ENCODE assay signal across 2 cellular contexts in genomic region chr2:200779214-200779613, GRCh38.
TF ChIP-seq lines count a peak whose summit lies in the region.

No MANE protein-coding gene starts in this region.

TF ChIP-seq in A549, 52 proteins besides CTCF, POLR2A, EP300 and RAD21 (continued from another document):
- no peak for TF ChIP-seq E2F6 (IDR thresholded peaks at IDR 0.05; ENCODE audit: borderline replicate concordance, low read depth)
- no peak for TF ChIP-seq CBX2 (IDR thresholded peaks at IDR 0.05; ENCODE audit: borderline replicate concordance, low read depth)

TF ChIP-seq in GM23338, 12 proteins besides CTCF, POLR2A, EP300 and RAD21 (continued from another document):
- TF ChIP-seq REST (IDR thresholded peaks at IDR 0.05; ENCODE audit: unreplicated experiment) (no peak), ETS1 (IDR thresholded peaks at IDR 0.05) (no peak), EZH2phosphoT487 (IDR thresholded peaks at IDR 0.05; ENCODE audit: unreplicated experiment) (no peak), ZNF114 (CRISPR knock-in tag; IDR thresholded peaks at IDR 0.05) (no peak), JUNB (IDR thresholded peaks at IDR 0.05; ENCODE audit: unreplicated experiment) (no peak), NANOG (IDR thresholded peaks at IDR 0.05; ENCODE audit: borderline replicate concordance) (no peak), STAT1 (IDR thresholded peaks at IDR 0.05; ENCODE audit: unreplicated experiment) (no peak), POLR2AphosphoS5 (IDR thresholded peaks at IDR 0.05; ENCODE audit: low read depth) (no peak)
